In the genomic region with DNA sequence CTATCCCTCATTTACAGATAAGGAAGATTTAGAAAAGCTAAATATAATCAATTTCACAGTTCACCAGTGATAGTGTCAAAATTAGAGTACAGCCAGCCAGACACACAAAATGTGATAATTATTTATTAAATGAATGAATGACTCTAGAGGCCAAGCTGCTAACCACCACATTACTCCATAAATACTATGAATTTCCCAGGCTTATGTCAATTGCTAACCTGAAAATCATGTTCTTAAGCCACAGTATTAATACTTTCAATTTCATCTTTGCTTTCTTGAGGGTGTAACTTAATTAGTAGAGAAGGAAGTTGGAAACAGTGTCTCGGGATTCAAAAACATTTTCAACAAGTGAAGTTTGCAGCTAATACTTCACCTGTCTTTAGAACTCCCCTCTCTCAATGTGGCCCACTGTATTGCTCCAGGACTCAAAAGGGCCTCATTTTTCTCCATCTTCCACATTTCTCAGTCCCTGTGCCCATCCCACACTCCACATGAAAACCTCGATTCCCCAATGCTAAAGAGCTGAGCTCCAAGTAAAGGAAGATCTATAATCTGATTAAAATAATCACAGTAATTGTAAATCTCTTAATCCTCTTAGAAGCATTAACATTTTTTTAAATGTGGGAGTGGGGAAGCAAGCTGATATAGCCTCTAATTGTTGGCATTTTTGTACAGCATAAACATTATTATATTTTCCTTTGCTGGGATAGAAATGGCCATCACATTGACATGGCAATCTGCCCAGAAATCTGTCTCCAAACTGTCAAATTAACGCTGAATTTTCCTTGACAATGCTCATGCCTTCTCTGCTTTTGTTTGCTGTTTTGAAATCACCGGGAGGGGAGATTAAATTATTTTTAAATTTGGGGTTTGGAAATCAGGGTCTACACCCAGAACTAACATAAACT, we compare ENCODE assay signal across 26 cellular contexts.
DNase-seq lines count a peak whose midpoint lies in the region; ATAC-seq, FAIRE-seq and TF ChIP-seq lines count a peak whose summit lies in the region.
"Had no signal": no experiment of that assay in that cellular context is flagged by ENCODE, and none has a peak within 500 bp of the region (broad histone marks: within the 10 kb centered on the region; RNA-seq: fewer than 3 reads in every experiment).

No MANE protein-coding gene starts in this region.

- H3K4me1 ChIP-seq in HEK293 (ENCODE audit: control insufficient read depth, insufficient read depth, low read length) (peaks cover 25% of the 10 kb centered on the region), keratinocyte (ENCODE audit: control insufficient read depth, extremely low read depth, insufficient read depth, low read length) (no peaks in the 10 kb centered on the region)
- no peaks in the 10 kb centered on the region for H3K4me1 ChIP-seq in CD8-positive, alpha-beta memory T cell (ENCODE audit: insufficient read depth, low read length)
- H3K4me1 ChIP-seq: lower lobe of right lung, testis had no signal

- no peak overlapping the region for H2AFZ ChIP-seq in keratinocyte (ENCODE audit: control insufficient read depth, low read length)

- no peak overlapping the region for H3K4me3 ChIP-seq in HEK293 (ENCODE audit: low read depth, low read length)
- H3K4me3 ChIP-seq in keratinocyte (ENCODE audit: control insufficient read depth in 2 of 3, extremely low read depth in 1 of 3, insufficient read depth in 2 of 3, low read depth in 1 of 3, low read length in 3 of 3), result no peak overlapping the region
- no peak overlapping the region for H3K4me3 ChIP-seq in CD8-positive, alpha-beta memory T cell (ENCODE audit: low read length)
- H3K4me3 ChIP-seq: cardiac muscle cell, lower lobe of right lung, skin epidermis, testis had no signal

- H3K9ac ChIP-seq in keratinocyte (ENCODE audit: control insufficient read depth, extremely low read depth, insufficient read depth, low read length), result no peak overlapping the region

- no peaks in the 10 kb centered on the region for H3K9me1 ChIP-seq in keratinocyte (ENCODE audit: control insufficient read depth, extremely low read depth, insufficient read depth, low read length)

- DNase-seq in D341Med (ENCODE audit: low spot score), result peak; percentile 64
- DNase-seq in keratinocyte (ENCODE audit: low read depth, low spot score), result no peak
- DNase-seq in stimulated activated naive CD8-positive, alpha-beta T cell treated with anti-CD3 and anti-CD28 coated beads, Interleukin-15, amount 100 ng/mL, for 72 hours, result no peak
- DNase-seq in CD8-positive, alpha-beta memory T cell, result no peak
- no peak for DNase-seq in iPS-NIHi7 (ENCODE audit: extremely low spot score)
- no peak for DNase-seq in activated CD4-positive, alpha-beta T cell treated with anti-CD3 and anti-CD28 coated beads for 4 hours
- DNase-seq: activated CD4-positive, alpha-beta T cell treated with anti-CD3 and anti-CD28 coated beads for 1 hour; activated naive CD4-positive, alpha-beta T cell treated with anti-CD3 and anti-CD28 coated beads, Interleukin-2, amount 10 ng/mL, durations not matched to agents 7 days and 5 days; dermis blood vessel endothelial cell; foreskin fibroblast; hypothalamus; KBM-7; lower lobe of right lung; NCI-H1930; NCI-H510A treated with DMSO at 0.1 percent for 48 hours; nucleus accumbens; stimulated activated CD4-positive, alpha-beta T cell treated with anti-CD3 and anti-CD28 coated beads, Interleukin-2, amount 100 ng/mL, for 24 hours; testis had no signal

- no peaks in the 10 kb centered on the region for H3K4me1 Mint-ChIP-seq in stimulated activated naive CD8-positive, alpha-beta T cell treated with anti-CD3 and anti-CD28 coated beads, Interleukin-15, amount 100 ng/mL, for 72 hours
- no peaks in the 10 kb centered on the region for H3K4me1 Mint-ChIP-seq in CD8-positive, alpha-beta memory T cell
- H3K4me1 Mint-ChIP-seq: activated naive CD4-positive, alpha-beta T cell treated with anti-CD3 and anti-CD28 coated beads, Interleukin-2, amount 10 ng/mL, durations not matched to agents 7 days and 5 days; CD14-positive monocyte; stimulated activated memory B cell treated with anti-CD40 and anti-IgM and Interleukin-4, amounts not matched to agents 10 μg/mL and 1 μg/mL and 100 μg/mL, for 72 hours had no signal

- dilution Hi-C loops in keratinocyte (cut with MboI; ENCODE audit: extremely low pct_ligation_motif_present, low sequenced_read_pairs), result no loop called here

- H3K27me3 Mint-ChIP-seq in stimulated activated naive CD8-positive, alpha-beta T cell treated with anti-CD3 and anti-CD28 coated beads, Interleukin-15, amount 100 ng/mL, for 72 hours, result no peaks in the 10 kb centered on the region
- no peaks in the 10 kb centered on the region for H3K27me3 Mint-ChIP-seq in CD8-positive, alpha-beta memory T cell
- H3K27me3 Mint-ChIP-seq: activated naive CD4-positive, alpha-beta T cell treated with anti-CD3 and anti-CD28 coated beads, Interleukin-2, amount 10 ng/mL, durations not matched to agents 7 days and 5 days; stimulated activated memory B cell treated with anti-CD40 and anti-IgM and Interleukin-4, amounts not matched to agents 10 μg/mL and 1 μg/mL and 100 μg/mL, for 72 hours had no signal

- CTCF ChIA-PET in HEK293 (lab: Yijun Ruan, JAX), result interaction anchor here (0.8 to 1.5 kb wide), 3 partner anchors 11 to 1067 kb away, joined by 3 to 4 read pairs (median 3); no protein-coding TSS in a partner anchor
- CTCF ChIA-PET in CD8-positive, alpha-beta memory T cell (lab: Charles Lee), result no interaction called here

- H3K27me3 ChIP-seq in keratinocyte (ENCODE audit: control insufficient read depth, extremely low read depth, insufficient read depth, low read length), result no peaks in the 10 kb centered on the region
- no peaks in the 10 kb centered on the region for H3K27me3 ChIP-seq in CD8-positive, alpha-beta memory T cell (ENCODE audit: insufficient read depth, low read length, poor library complexity, severe bottlenecking)
- H3K27me3 ChIP-seq: cardiac muscle cell, testis had no signal

- H3K27ac Mint-ChIP-seq in stimulated activated naive CD8-positive, alpha-beta T cell treated with anti-CD3 and anti-CD28 coated beads, Interleukin-15, amount 100 ng/mL, for 72 hours, result no peak overlapping the region
- H3K27ac Mint-ChIP-seq in CD8-positive, alpha-beta memory T cell, result no peak overlapping the region
- H3K27ac Mint-ChIP-seq: activated naive CD4-positive, alpha-beta T cell treated with anti-CD3 and anti-CD28 coated beads, Interleukin-2, amount 10 ng/mL, durations not matched to agents 7 days and 5 days; CD14-positive monocyte; stimulated activated memory B cell treated with anti-CD40 and anti-IgM and Interleukin-4, amounts not matched to agents 10 μg/mL and 1 μg/mL and 100 μg/mL, for 72 hours had no signal

- H3K79me2 ChIP-seq in keratinocyte (ENCODE audit: control insufficient read depth, insufficient read depth, low read length), result peaks cover 43% of the 10 kb centered on the region

- peak overlapping the region; percentile 8 for H3K4me2 ChIP-seq in keratinocyte (ENCODE audit: control insufficient read depth, extremely low read depth, insufficient read depth, low read depth, low read length)

- peak; percentile 68 for ATAC-seq in SK-N-SH treated with all-trans-retinoic acid at 6 μM for 48 hours
- ATAC-seq in stimulated activated naive CD8-positive, alpha-beta T cell treated with anti-CD3 and anti-CD28 coated beads, Interleukin-15, amount 100 ng/mL, for 72 hours, result no peak
- ATAC-seq: lower lobe of right lung; Right ventricle myocardium inferior; stimulated activated memory B cell treated with anti-CD40 and anti-IgM and Interleukin-4, amounts not matched to agents 10 μg/mL and 1 μg/mL and 100 μg/mL, for 72 hours had no signal

- H3K36me3 Mint-ChIP-seq in CD8-positive, alpha-beta memory T cell, result no peaks in the 10 kb centered on the region
- H3K36me3 Mint-ChIP-seq: activated naive CD4-positive, alpha-beta T cell treated with anti-CD3 and anti-CD28 coated beads, Interleukin-2, amount 10 ng/mL, durations not matched to agents 7 days and 5 days; CD14-positive monocyte; stimulated activated memory B cell treated with anti-CD40 and anti-IgM and Interleukin-4, amounts not matched to agents 10 μg/mL and 1 μg/mL and 100 μg/mL, for 72 hours had no signal

- no peaks in the 10 kb centered on the region for H4K20me1 ChIP-seq in keratinocyte (ENCODE audit: control insufficient read depth, extremely low read depth, insufficient read depth, low read length)

- POLR2A ChIA-PET in HEK293 (lab: Yijun Ruan, JAX), result no interaction called here
- POLR2A ChIA-PET in CD8-positive, alpha-beta memory T cell (lab: Charles Lee), result no interaction called here

- H3K9me3 ChIP-seq in HEK293 (ENCODE audit: control insufficient read depth, insufficient read depth, low read depth, low read length) (no peaks in the 10 kb centered on the region), keratinocyte (ENCODE audit: control insufficient read depth, low read depth, low read length) (no peaks in the 10 kb centered on the region)
- H3K9me3 ChIP-seq in CD8-positive, alpha-beta memory T cell (ENCODE audit: low read length), result no peaks in the 10 kb centered on the region
- H3K9me3 ChIP-seq: lower lobe of right lung, testis had no signal

- no peak overlapping the region for H3K4me3 Mint-ChIP-seq in stimulated activated naive CD8-positive, alpha-beta T cell treated with anti-CD3 and anti-CD28 coated beads, Interleukin-15, amount 100 ng/mL, for 72 hours
- no peak overlapping the region for H3K4me3 Mint-ChIP-seq in CD8-positive, alpha-beta memory T cell
- H3K4me3 Mint-ChIP-seq: activated naive CD4-positive, alpha-beta T cell treated with anti-CD3 and anti-CD28 coated beads, Interleukin-2, amount 10 ng/mL, durations not matched to agents 7 days and 5 days; CD14-positive monocyte; stimulated activated memory B cell treated with anti-CD40 and anti-IgM and Interleukin-4, amounts not matched to agents 10 μg/mL and 1 μg/mL and 100 μg/mL, for 72 hours had no signal

- H3K27ac ChIP-seq in HEK293 (ENCODE audit: extremely low read depth, low read depth, low read length) (no peak overlapping the region), keratinocyte (ENCODE audit: control insufficient read depth, insufficient read depth, low read length) (no peak overlapping the region)
- H3K27ac ChIP-seq in CD8-positive, alpha-beta memory T cell (ENCODE audit: low read depth, low read length), result no peak overlapping the region
- H3K27ac ChIP-seq: cardiac muscle cell, lower lobe of right lung, skin epidermis, testis had no signal

- TF ChIP-seq CTCF in HEK293 (tag by site-specific recombination; IDR thresholded peaks at IDR 0.05) (no peak), keratinocyte (optimal IDR thresholded peaks at IDR 0.05 in 1 of 3, IDR thresholded peaks at IDR 0.05 in 1 of 3, conservative IDR thresholded peaks at IDR 0.05 in 1 of 3; ENCODE audit: extremely low read depth in 1 of 3, insufficient read depth in 2 of 3, low read length in 3 of 3) (no peak)

- H3K36me3 ChIP-seq in HEK293 (ENCODE audit: control insufficient read depth in 2 of 2, insufficient read depth in 1 of 2, low read length in 2 of 2) (no peaks in the 10 kb centered on the region), keratinocyte (ENCODE audit: control insufficient read depth in 2 of 2, extremely low read depth in 1 of 2, insufficient read depth in 2 of 2, low read length in 2 of 2) (no peaks in the 10 kb centered on the region)
- no peaks in the 10 kb centered on the region for H3K36me3 ChIP-seq in CD8-positive, alpha-beta memory T cell (ENCODE audit: insufficient read depth, low read length)
- H3K36me3 ChIP-seq: cardiac muscle cell, lower lobe of right lung had no signal

- FAIRE-seq in keratinocyte (lab: Jason Lieb, UNC), result no peak
- FAIRE-seq: islet of Langerhans had no signal

- peaks cover 0 to 5% of the 10 kb centered on the region in 2 donors for H3K9me3 Mint-ChIP-seq in stimulated activated naive CD8-positive, alpha-beta T cell treated with anti-CD3 and anti-CD28 coated beads, Interleukin-15, amount 100 ng/mL, for 72 hours
- peaks cover 4 to 20% (median 11%) of the 10 kb centered on the region in 5 donors for H3K9me3 Mint-ChIP-seq in CD8-positive, alpha-beta memory T cell
